In genomic region chr5:371811-372555, GRCh38 we compare ENCODE assay signal across 9 cellular contexts. TPM values are rescaled to one million over a fixed set of nuclear protein-coding genes. Genes with fewer than 3 reads are reported as not detected.
DNase-seq lines count a peak whose midpoint lies in the region; TF ChIP-seq lines count a peak whose summit lies in the region.
"Had no signal": no experiment of that assay in that cellular context is flagged by ENCODE, and none has a peak within 500 bp of the region (broad histone marks: within the 10 kb centered on the region; RNA-seq: fewer than 3 reads in every experiment).

No MANE protein-coding gene starts in this region.

- no peaks in the 10 kb centered on the region for H3K36me3 Mint-ChIP-seq in MCF 10A (ENCODE audit: insufficient read depth, unreplicated experiment)
- peaks cover 0 to 4% (median 0%) of the 10 kb centered on the region in 3 donors for H3K36me3 Mint-ChIP-seq in immature natural killer cell

- H3K27ac ChIP-seq in breast epithelium: no peak overlapping the region
- H3K27ac ChIP-seq in coronary artery: no peak overlapping the region
- H3K27ac ChIP-seq in transverse colon: no peak overlapping the region

- H3K36me3 ChIP-seq in breast epithelium (no peaks in the 10 kb centered on the region), transverse colon (no peaks in the 10 kb centered on the region)

- H3K4me3 Mint-ChIP-seq in MCF 10A (ENCODE audit: unreplicated experiment) (no peak overlapping the region), immature natural killer cell (peak overlapping the region in 1 of 5 donors; percentile 7)

- H3K27me3 Mint-ChIP-seq in MCF 10A (ENCODE audit: insufficient read depth, unreplicated experiment): no peaks in the 10 kb centered on the region
- peaks cover 1 to 10% (median 4%) of the 10 kb centered on the region in 3 donors for H3K27me3 Mint-ChIP-seq in immature natural killer cell (ENCODE audit: low read depth in 3 of 3)

- H3K27me3 ChIP-seq in breast epithelium (no peaks in the 10 kb centered on the region), transverse colon (peaks cover 21% of the 10 kb centered on the region)

- in situ Hi-C loops in transverse colon (cut with MboI; ENCODE audit: low pct_ligation_motif_present in 1 of 4, low pct_unique_long_range_greater_than_20kb in 1 of 4, low sequenced_read_pairs in 3 of 4): no loop called here

- TF ChIP-seq POLR2A in breast epithelium (IDR thresholded peaks at IDR 0.05) (no peak), transverse colon (IDR thresholded peaks at IDR 0.05) (no peak)

- TF ChIP-seq EP300 in transverse colon (IDR thresholded peaks at IDR 0.05; ENCODE audit: low read depth): no peak

- 68 to 80% methylated on average over 2 to 12 of the region's 12 CpGs for WGBS in transverse colon (ENCODE audit: low coverage in 1 of 2), 2 donors

- peaks cover 0 to 6% of the 10 kb centered on the region in 2 donors for H3K4me1 ChIP-seq in breast epithelium
- H3K4me1 ChIP-seq in transverse colon: peaks cover 0 to 22% (median 10%) of the 10 kb centered on the region in 4 donors

- H3K9me3 ChIP-seq in breast epithelium: peaks cover 0 to under 1% of the 10 kb centered on the region in 2 donors
- H3K9me3 ChIP-seq in transverse colon: no peaks in the 10 kb centered on the region

- H3K27ac Mint-ChIP-seq in MCF 10A (ENCODE audit: low read depth, unreplicated experiment): no peak overlapping the region
- no peak overlapping the region for H3K27ac Mint-ChIP-seq in immature natural killer cell

- H3K4me3 ChIP-seq in breast epithelium (no peak overlapping the region), coronary artery (no peak overlapping the region), transverse colon (no peak overlapping the region)

- peaks cover 13% of the 10 kb centered on the region for H3K4me1 Mint-ChIP-seq in MCF 10A (ENCODE audit: insufficient read depth, unreplicated experiment)
- H3K4me1 Mint-ChIP-seq in immature natural killer cell: peaks cover 16% of the 10 kb centered on the region in 2 donors

- CTCF ChIA-PET in MCF 10A (lab: Yijun Ruan, JAX): interaction anchor here (0.5 kb wide), 1 partner anchor 143 kb away, joined by 3 read pairs; no protein-coding TSS in a partner anchor

- POLR2A ChIA-PET in MCF 10A (lab: Yijun Ruan, JAX): interaction anchor here (0.7 kb wide), 1 partner anchor 23 kb away, joined by 3 read pairs; no protein-coding TSS in a partner anchor

- no TSS peak for BruUV-seq in MCF 10A (replicated peaks; lab: Mats Ljungman, UMichigan)

- DNase-seq in breast epithelium (ENCODE audit: low spot score in 2 of 2) (peak; percentile 7 to 43), MCF 10A (ENCODE audit: unreplicated experiment) (no peak), NCI-H226 (peak; percentile 61), coronary artery (ENCODE audit: low spot score) (peak; percentile 56), transverse colon (peak; percentile 5), NCI-H2107 (lab: John Stamatoyannopoulos, UW) (no peak), immature natural killer cell (no peak), midbrain (lab: John Stamatoyannopoulos, UW) (no peak)
- DNase-seq: activated gamma-delta T cell had no signal

- H3K9me3 Mint-ChIP-seq in MCF 10A (ENCODE audit: unreplicated experiment) (no peaks in the 10 kb centered on the region), immature natural killer cell (no peaks in the 10 kb centered on the region)

- TF ChIP-seq CTCF in breast epithelium (IDR thresholded peaks at IDR 0.05) (no peak), MCF 10A (IDR thresholded peaks at IDR 0.05; ENCODE audit: unreplicated experiment) (no peak), coronary artery (IDR thresholded peaks at IDR 0.05) (no peak), transverse colon (IDR thresholded peaks at IDR 0.05) (no peak)

- intact Hi-C loops in breast epithelium (cut with DNase I; ENCODE audit: low total_unique reads): no loop called here
- intact Hi-C loops in MCF 10A (cut with micrococcal nuclease): no loop called here
- intact Hi-C loops in transverse colon (cut with DNase I; ENCODE audit: low total_unique reads): no loop called here

RNA-seq across cellular contexts. Expression of gene AHRR, which starts 50.5 kb away (rescaled TPM):
- total RNA-seq in breast epithelium (under 1 TPM in 2 of 3 donors, not detected in 1; 0.88 to 0.98 TPM), MCF 10A (2022) (3.2 and 3.3 TPM in 2 replicates), transverse colon (1 to 10 TPM; 1.3 to 8.8 (median 1.5) TPM)
- polyA plus RNA-seq in immature natural killer cell: under 1 TPM in 1 of 3 donors, not detected in 2; 0.16 TPM

Comparison
In these comparisons a context has a peak if more than half of its experiments do, and no peak if none do; other contexts are left out.
1. DNase-seq: peak in breast epithelium (2 of 2), NCI-H226 (single experiment), coronary artery (single experiment) and transverse colon (single experiment); none in MCF 10A (single experiment), NCI-H2107 (single experiment), immature natural killer cell (0 of 3) and midbrain (single experiment).